Comparison of ENCODE assay signal across 9 cellular contexts in genomic region chr19:893775-894090, GRCh38. TPM values are rescaled to one million over a fixed set of nuclear protein-coding genes. Genes with fewer than 3 reads are reported as not detected.
DNase-seq lines count a peak whose midpoint lies in the region; ATAC-seq and TF ChIP-seq lines count a peak whose summit lies in the region.
"Had no signal": no experiment of that assay in that cellular context is flagged by ENCODE, and none has a peak within 500 bp of the region (broad histone marks: within the 10 kb centered on the region; RNA-seq: fewer than 3 reads in every experiment).

No MANE protein-coding gene starts in this region.

- intact Hi-C loops in activated T-helper 1 cell treated with anti-CD3 and anti-CD28 coated beads, Interleukin-12 subunit alpha, Interleukin-12 subunit beta, Interleukin-2, Interleukin-4 antibody, amounts not matched to agents 30 ng/mL and 10 ng/mL and 1 ng/mL, durations not matched to agents 14 hours and 24 hours and 36 hours (cut with micrococcal nuclease): loop anchor here (1.0 kb wide), 5 partner anchors 16 to 128 kb away; partner anchors contain the start of genes RNU6-2 and TMEM259
- intact Hi-C loops in right lobe of liver (cut with DNase I) (no loop called here), testis (cut with DNase I; ENCODE audit: low total_unique reads) (no loop called here)

- H3K4me3 Mint-ChIP-seq in activated T-cell treated with anti-CD3 and anti-CD28 coated beads, Interleukin-2, amount 50 U/mL, for 24 hours: peak overlapping the region; percentile 85
- H3K4me3 Mint-ChIP-seq in activated T-helper 1 cell treated with anti-CD3 and anti-CD28 coated beads, Interleukin-12 subunit alpha, Interleukin-12 subunit beta, Interleukin-2, Interleukin-4 antibody, amounts not matched to agents 30 ng/mL and 10 ng/mL and 1 ng/mL, durations not matched to agents 14 hours and 24 hours and 36 hours: peak overlapping the region; percentile 94

- no peak for DNase-seq in activated T-cell treated with anti-CD3 and anti-CD28 coated beads, Interleukin-2, amount 50 U/mL, for 24 hours
- no peak for DNase-seq in activated T-cell treated with anti-CD3 and anti-CD28 coated beads, Interleukin-2, amount 50 U/mL, for 48 hours
- no peak for DNase-seq in activated T-helper 1 cell treated with anti-CD3 and anti-CD28 coated beads, Interleukin-12 subunit alpha, Interleukin-12 subunit beta, Interleukin-2, Interleukin-4 antibody, amounts not matched to agents 30 ng/mL and 10 ng/mL and 1 ng/mL, durations not matched to agents 14 hours and 24 hours and 36 hours (ENCODE audit: low spot score)
- DNase-seq in right lobe of liver (no peak), testis (no peak), cerebellum (ENCODE audit: low spot score) (no peak), glomerular visceral epithelial cell (ENCODE audit: extremely low spot score) (no peak)
- no peak for DNase-seq in activated CD4-positive, CD25-positive, alpha-beta regulatory T cell (lab: John Stamatoyannopoulos, UW)

- no peaks in the 10 kb centered on the region for H3K9me3 Mint-ChIP-seq in activated T-cell treated with anti-CD3 and anti-CD28 coated beads, Interleukin-2, amount 50 U/mL, for 24 hours
- H3K9me3 Mint-ChIP-seq in activated T-helper 1 cell treated with anti-CD3 and anti-CD28 coated beads, Interleukin-12 subunit alpha, Interleukin-12 subunit beta, Interleukin-2, Interleukin-4 antibody, amounts not matched to agents 30 ng/mL and 10 ng/mL and 1 ng/mL, durations not matched to agents 14 hours and 24 hours and 36 hours: no peaks in the 10 kb centered on the region

- no peaks in the 10 kb centered on the region for H3K4me1 ChIP-seq in right lobe of liver
- H3K4me1 ChIP-seq in testis: peaks cover 4% of the 10 kb centered on the region

- peak overlapping the region; percentile 100 for H3K27ac Mint-ChIP-seq in activated T-cell treated with anti-CD3 and anti-CD28 coated beads, Interleukin-2, amount 50 U/mL, for 24 hours
- peak overlapping the region; percentile 99 for H3K27ac Mint-ChIP-seq in activated T-helper 1 cell treated with anti-CD3 and anti-CD28 coated beads, Interleukin-12 subunit alpha, Interleukin-12 subunit beta, Interleukin-2, Interleukin-4 antibody, amounts not matched to agents 30 ng/mL and 10 ng/mL and 1 ng/mL, durations not matched to agents 14 hours and 24 hours and 36 hours

- no peaks in the 10 kb centered on the region for H3K9me3 ChIP-seq in right lobe of liver
- no peaks in the 10 kb centered on the region for H3K9me3 ChIP-seq in testis

- H3K4me3 ChIP-seq in right lobe of liver: peak overlapping the region in 1 of 3 donors; percentile 94
- H3K4me3 ChIP-seq in testis: peak overlapping the region; percentile 81 to 90

- WGBS in right lobe of liver (ENCODE audit: insufficient coverage, low coverage, low lambda C conversion rate, missing lambda C conversion rate): 83% methylated on average over 3 of the region's 12 CpGs
- WGBS in testis, 2 donors: 54 to 55% methylated on average over 10 to 12 of the region's 12 CpGs

- H3K36me3 ChIP-seq in right lobe of liver: peaks cover 0 to 10% (median under 1%) of the 10 kb centered on the region in 4 donors
- H3K36me3 ChIP-seq in testis (ENCODE audit: low read depth, missing control alignments): no peaks in the 10 kb centered on the region

- no peak for TF ChIP-seq CTCF in right lobe of liver (IDR thresholded peaks at IDR 0.05)
- TF ChIP-seq CTCF in testis (IDR thresholded peaks at IDR 0.05): no peak

- H3K36me3 Mint-ChIP-seq in activated T-cell treated with anti-CD3 and anti-CD28 coated beads, Interleukin-2, amount 50 U/mL, for 24 hours (ENCODE audit: low read depth): peaks cover 42% of the 10 kb centered on the region
- peaks cover 12% of the 10 kb centered on the region for H3K36me3 Mint-ChIP-seq in activated T-helper 1 cell treated with anti-CD3 and anti-CD28 coated beads, Interleukin-12 subunit alpha, Interleukin-12 subunit beta, Interleukin-2, Interleukin-4 antibody, amounts not matched to agents 30 ng/mL and 10 ng/mL and 1 ng/mL, durations not matched to agents 14 hours and 24 hours and 36 hours (ENCODE audit: low read depth)

- H3K27ac ChIP-seq in right lobe of liver (peak overlapping the region; percentile 89 to 91 (median 90)), testis (peak overlapping the region in 1 of 2 donors; percentile 93)

- peaks cover 16% of the 10 kb centered on the region for H3K4me1 Mint-ChIP-seq in activated T-cell treated with anti-CD3 and anti-CD28 coated beads, Interleukin-2, amount 50 U/mL, for 24 hours (ENCODE audit: low read depth)
- peaks cover 8% of the 10 kb centered on the region for H3K4me1 Mint-ChIP-seq in activated T-helper 1 cell treated with anti-CD3 and anti-CD28 coated beads, Interleukin-12 subunit alpha, Interleukin-12 subunit beta, Interleukin-2, Interleukin-4 antibody, amounts not matched to agents 30 ng/mL and 10 ng/mL and 1 ng/mL, durations not matched to agents 14 hours and 24 hours and 36 hours (ENCODE audit: low read depth)

- TF ChIP-seq POLR2A in right lobe of liver (IDR thresholded peaks at IDR 0.05) (no peak), testis (IDR thresholded peaks at IDR 0.05) (no peak)

- H3K27me3 ChIP-seq in right lobe of liver (no peaks in the 10 kb centered on the region), testis (no peaks in the 10 kb centered on the region)

- H3K27me3 Mint-ChIP-seq in activated T-cell treated with anti-CD3 and anti-CD28 coated beads, Interleukin-2, amount 50 U/mL, for 24 hours: no peaks in the 10 kb centered on the region
- no peaks in the 10 kb centered on the region for H3K27me3 Mint-ChIP-seq in activated T-helper 1 cell treated with anti-CD3 and anti-CD28 coated beads, Interleukin-12 subunit alpha, Interleukin-12 subunit beta, Interleukin-2, Interleukin-4 antibody, amounts not matched to agents 30 ng/mL and 10 ng/mL and 1 ng/mL, durations not matched to agents 14 hours and 24 hours and 36 hours (ENCODE audit: insufficient read depth)

- ATAC-seq in right lobe of liver: no peak

RNA-seq across cellular contexts. Expression of gene RNU6-9, which starts 0.4 kb away (rescaled TPM):
- not detected in 2 replicates for total RNA-seq in activated T-helper 1 cell treated with anti-CD3 and anti-CD28 coated beads, Interleukin-12 subunit alpha, Interleukin-12 subunit beta, Interleukin-2, Interleukin-4 antibody, amounts not matched to agents 30 ng/mL and 10 ng/mL and 1 ng/mL, durations not matched to agents 14 hours and 24 hours and 36 hours
- total RNA-seq in right lobe of liver (not detected), testis (not detected), cerebellum (not detected)
- not detected for polyA plus RNA-seq in testis (ENCODE audit: insufficient read depth, low read depth, low replicate concordance)
- total RNA-seq: dermis microvascular lymphatic vessel endothelial cell had no signal

RNA-seq across cellular contexts. Expression of gene MED16, which starts 0.7 kb away (rescaled TPM):
- 62.1 and 62.5 TPM in 2 replicates for total RNA-seq in activated T-helper 1 cell treated with anti-CD3 and anti-CD28 coated beads, Interleukin-12 subunit alpha, Interleukin-12 subunit beta, Interleukin-2, Interleukin-4 antibody, amounts not matched to agents 30 ng/mL and 10 ng/mL and 1 ng/mL, durations not matched to agents 14 hours and 24 hours and 36 hours
- total RNA-seq in right lobe of liver (10 to 100 TPM; 32.0 to 35.7 (median 33.3) TPM), testis (100 to 1,000 TPM in 1 of 2 donors, 10 to 100 TPM in 1; 94.7 to 124 TPM), cerebellum (31.0 TPM)
- 50.7 TPM for polyA plus RNA-seq in testis (ENCODE audit: insufficient read depth, low read depth, low replicate concordance)

RNA-seq across cellular contexts. Expression of gene R3HDM4, which starts 19.3 kb away (rescaled TPM):
- 94.3 and 96.4 TPM in 2 replicates for total RNA-seq in activated T-helper 1 cell treated with anti-CD3 and anti-CD28 coated beads, Interleukin-12 subunit alpha, Interleukin-12 subunit beta, Interleukin-2, Interleukin-4 antibody, amounts not matched to agents 30 ng/mL and 10 ng/mL and 1 ng/mL, durations not matched to agents 14 hours and 24 hours and 36 hours
- total RNA-seq in right lobe of liver: 10 to 100 TPM; 14.5 to 28.2 (median 20.5) TPM
- total RNA-seq in testis: 10 to 100 TPM; 24.6 to 30.1 TPM
- 19.2 TPM for polyA plus RNA-seq in testis (ENCODE audit: insufficient read depth, low read depth, low replicate concordance)
- 19.0 TPM for total RNA-seq in cerebellum

RNA-seq across cellular contexts. Expression of gene KISS1R, which starts 23.4 kb away (rescaled TPM):
- 6.8 and 8.9 TPM in 2 replicates for total RNA-seq in activated T-helper 1 cell treated with anti-CD3 and anti-CD28 coated beads, Interleukin-12 subunit alpha, Interleukin-12 subunit beta, Interleukin-2, Interleukin-4 antibody, amounts not matched to agents 30 ng/mL and 10 ng/mL and 1 ng/mL, durations not matched to agents 14 hours and 24 hours and 36 hours
- total RNA-seq in right lobe of liver (under 1 TPM in 1 of 6 experiments, not detected in 5; 0.47 TPM), testis (not detected), cerebellum (0.36 TPM)
- not detected for polyA plus RNA-seq in testis (ENCODE audit: insufficient read depth, low read depth, low replicate concordance)
- total RNA-seq: dermis microvascular lymphatic vessel endothelial cell had no signal

RNA-seq across cellular contexts. Expression of gene ARID3A, which starts 32.1 kb away (rescaled TPM):
- 32.5 and 35.0 TPM in 2 replicates for total RNA-seq in activated T-helper 1 cell treated with anti-CD3 and anti-CD28 coated beads, Interleukin-12 subunit alpha, Interleukin-12 subunit beta, Interleukin-2, Interleukin-4 antibody, amounts not matched to agents 30 ng/mL and 10 ng/mL and 1 ng/mL, durations not matched to agents 14 hours and 24 hours and 36 hours
- total RNA-seq in right lobe of liver (1 to 10 TPM in 5 of 6 experiments, under 1 TPM in 1; 0.74 to 5.3 (median 1.9) TPM), testis (10 to 100 TPM; 15.3 to 26.5 TPM), cerebellum (7.7 TPM)
- polyA plus RNA-seq in testis (ENCODE audit: insufficient read depth, low read depth, low replicate concordance): 38.2 TPM
